In the genomic region with DNA sequence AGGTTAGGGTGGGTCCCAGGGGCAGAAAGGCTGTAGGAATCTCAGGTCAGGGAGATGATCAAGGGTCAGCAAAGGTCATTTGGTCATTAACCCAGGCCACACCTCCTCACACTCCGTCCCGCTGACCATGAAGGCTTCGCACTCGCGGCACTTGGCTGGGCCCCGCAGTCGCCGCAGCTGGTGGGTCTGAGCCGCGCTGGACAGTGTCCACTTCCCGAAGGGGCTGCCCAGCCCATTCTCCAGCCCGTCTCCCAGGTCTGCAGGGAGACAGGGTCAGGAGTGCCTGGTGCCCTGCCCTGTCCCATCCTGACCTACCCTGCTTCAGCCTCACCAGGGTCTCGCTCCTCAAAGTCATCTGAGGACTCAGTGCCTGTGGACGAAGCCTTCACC, we compare ENCODE assay signal across 28 cellular contexts. TPM values are rescaled to one million over a fixed set of nuclear protein-coding genes. Genes with fewer than 3 reads are reported as not detected.
"Had no signal": no experiment of that assay in that cellular context is flagged by ENCODE, and none has a peak within 500 bp of the region (broad histone marks: within the 10 kb centered on the region; RNA-seq: fewer than 3 reads in every experiment).

No MANE protein-coding gene starts in this region.

- H3K27ac ChIP-seq: adrenal gland, body of pancreas, esophagus muscularis mucosa, foreskin keratinocyte, heart left ventricle, right atrium auricular region, suprapubic skin, tibial artery, upper lobe of right lung had no signal

- H3K9me3 Mint-ChIP-seq: activated B cell treated with CpG ODN at 0.5 μM for 24 hours, immature natural killer cell had no signal

- ATAC-seq: body of pancreas; foreskin keratinocyte; naive thymus-derived CD4-positive, alpha-beta T cell; upper lobe of right lung had no signal

- H3K27me3 ChIP-seq: adrenal gland, body of pancreas, esophagus muscularis mucosa, foreskin keratinocyte, heart left ventricle, right atrium auricular region, suprapubic skin, tibial artery, upper lobe of right lung had no signal

- DNase-seq: activated B cell treated with CpG ODN at 0.5 μM for 24 hours; activated CD4-positive, alpha-beta T cell treated with anti-CD3 and anti-CD28 coated beads for 4 hours; activated CD4-positive, alpha-beta T cell treated with anti-CD3 and anti-CD28 coated beads, Interleukin-2, amount 50 U/mL, for 4 hours; activated naive CD4-positive, alpha-beta T cell; activated T-cell treated with anti-CD3 and anti-CD28 coated beads, Interleukin-2, amount 50 U/mL, for 48 hours; adrenal gland; aorta; body of pancreas; dermis blood vessel endothelial cell; effector CD4-positive, alpha-beta T cell; foreskin keratinocyte; heart left ventricle; hypothalamus; immature natural killer cell; midbrain; naive thymus-derived CD4-positive, alpha-beta T cell; occipital lobe; stimulated activated CD4-positive, alpha-beta T cell treated with anti-CD3 and anti-CD28 coated beads, Interleukin-1b, Interleukin-23, amount 100 ng/mL, for 48 hours; stimulated activated CD4-positive, alpha-beta T cell treated with anti-CD3 and anti-CD28 coated beads, Interleukin-4, amount 100 ng/mL, for 4 hours; stimulated activated CD8-positive, alpha-beta memory T cell treated with anti-CD3 and anti-CD28 coated beads, Interleukin-4, amount 100 ng/mL, for 48 hours; stimulated activated naive CD4-positive, alpha-beta T cell; tibial artery; upper lobe of right lung had no signal

- H3K4me3 Mint-ChIP-seq: activated B cell treated with CpG ODN at 0.5 μM for 24 hours, immature natural killer cell had no signal

- H3K27me3 Mint-ChIP-seq: activated B cell treated with CpG ODN at 0.5 μM for 24 hours; naive thymus-derived CD4-positive, alpha-beta T cell had no signal

- H3K9me3 ChIP-seq: adrenal gland, body of pancreas, esophagus muscularis mucosa, heart left ventricle, right atrium auricular region, suprapubic skin, tibial artery, upper lobe of right lung had no signal

- H3K4me1 ChIP-seq: adrenal gland, body of pancreas, esophagus muscularis mucosa, foreskin keratinocyte, heart left ventricle, right atrium auricular region, suprapubic skin, tibial artery, upper lobe of right lung had no signal

- H3K4me2 ChIP-seq: smooth muscle cell had no signal

- H3K27ac Mint-ChIP-seq: activated B cell treated with CpG ODN at 0.5 μM for 24 hours had no signal

- FAIRE-seq: colon had no signal

- H3K36me3 ChIP-seq: adrenal gland, right atrium auricular region had no signal

- H3K4me3 ChIP-seq: adrenal gland, body of pancreas, esophagus muscularis mucosa, heart left ventricle, right atrium auricular region, smooth muscle cell, suprapubic skin, tibial artery, upper lobe of right lung had no signal

RNA-seq across cellular contexts. Expression of a gene that starts 16.8 kb away (rescaled TPM):
- total RNA-seq: dermis blood vessel endothelial cell, right atrium auricular region had no signal
